In the genomic region with DNA sequence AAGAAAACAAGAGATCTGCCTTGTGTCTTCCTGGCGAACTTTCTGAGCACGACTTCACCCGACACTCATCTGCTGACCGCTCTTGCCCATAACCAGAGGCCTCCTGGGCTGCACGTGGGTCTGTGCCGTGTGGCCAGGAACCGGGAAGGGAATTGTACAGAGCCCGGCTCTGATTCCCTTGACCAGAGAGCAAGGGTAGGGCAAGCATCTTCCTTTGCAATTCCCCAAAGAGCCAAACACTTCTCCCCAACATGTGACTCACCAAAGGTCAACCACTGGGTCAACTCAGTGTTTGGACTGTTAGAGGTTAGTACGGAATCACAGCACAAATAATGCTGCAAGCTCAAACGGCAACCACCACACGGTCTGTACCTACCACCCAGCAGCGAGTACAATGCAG, we compare ENCODE assay signal across 13 cellular contexts. TPM values are rescaled to one million over a fixed set of nuclear protein-coding genes. Genes with fewer than 3 reads are reported as not detected.
A peak's percentile ranks its signal among the peaks of the same experiment; 100 is the strongest.
DNase-seq lines count a peak whose midpoint lies in the region; ATAC-seq and TF ChIP-seq lines count a peak whose summit lies in the region.
"Had no signal": no experiment of that assay in that cellular context is flagged by ENCODE, and none has a peak within 500 bp of the region (broad histone marks: within the 10 kb centered on the region; RNA-seq: fewer than 3 reads in every experiment).

No MANE protein-coding gene starts in this region.

- peak overlapping the region; percentile 72 to 86 (median 77) for H3K4me3 Mint-ChIP-seq in immature natural killer cell

- H3K27me3 ChIP-seq in adipocyte (replicated peaks; ENCODE audit: control insufficient read depth, insufficient read depth, low read length) (no peaks in the 10 kb centered on the region), skeletal muscle tissue (ENCODE audit: control insufficient read depth in 3 of 3, insufficient read depth in 3 of 3, low read length in 3 of 3) (no peaks in the 10 kb centered on the region)

- DNase-seq in HFF-Myc (ENCODE audit: extremely low read depth, low read depth) (peak; percentile 21), adipocyte (ENCODE audit: low read depth) (no peak), immature natural killer cell (no peak), NCI-H1105 treated with DMSO at 0.1 percent for 48 hours (lab: John Stamatoyannopoulos, UW) (no peak), NCI-H2081 treated with DMSO at 0.1 percent for 48 hours (lab: John Stamatoyannopoulos, UW) (no peak), NCI-H82 (lab: John Stamatoyannopoulos, UW) (no peak)
- DNase-seq: GF-D8; left colon; NCI-H1436; SHP77; stimulated activated CD4-positive, alpha-beta T cell treated with anti-CD3 and anti-CD28 coated beads, Interleukin-4, amount 100 ng/mL, for 1 hour had no signal

- TF ChIP-seq CTCF in HFF-Myc (IDR thresholded peaks at IDR 0.05; ENCODE audit: low read depth, low read length, missing control alignments), result no peak

- H3K27me3 Mint-ChIP-seq in immature natural killer cell (ENCODE audit: low read depth in 3 of 3), result peaks cover 14 to 28% (median 25%) of the 10 kb centered on the region in 3 donors

- no peak for ATAC-seq in GM18519 (IDR thresholded peaks at IDR 0.05; ENCODE audit: low FRiP score, unreplicated experiment)
- ATAC-seq: left colon had no signal

- H3K27ac Mint-ChIP-seq in immature natural killer cell, result peak overlapping the region in 1 of 6 donors; percentile 93

- H3K36me3 ChIP-seq in adipocyte (ENCODE audit: control insufficient read depth, insufficient read depth, low read length, severe bottlenecking), result peaks cover 54% of the 10 kb centered on the region
- peaks cover 28 to 47% (median 41%) of the 10 kb centered on the region in 3 donors for H3K36me3 ChIP-seq in skeletal muscle tissue (ENCODE audit: control insufficient read depth in 3 of 3, insufficient read depth in 3 of 3, low read length in 3 of 3)

- H3K9me3 ChIP-seq in adipocyte (ENCODE audit: control insufficient read depth, low read length) (no peaks in the 10 kb centered on the region), skeletal muscle tissue (ENCODE audit: control insufficient read depth in 3 of 3, low read length in 3 of 3) (no peaks in the 10 kb centered on the region)

- H3K4me1 ChIP-seq in adipocyte (ENCODE audit: control insufficient read depth, insufficient read depth, low read length) (peaks cover 29% of the 10 kb centered on the region), skeletal muscle tissue (ENCODE audit: control insufficient read depth in 3 of 3, insufficient read depth in 3 of 3, low read length in 3 of 3) (peaks cover 27 to 64% (median 43%) of the 10 kb centered on the region in 3 donors)

- peaks cover 7 to 24% (median 16%) of the 10 kb centered on the region in 3 donors for H3K36me3 Mint-ChIP-seq in immature natural killer cell

- peaks cover 12 to 13% of the 10 kb centered on the region in 2 donors for H3K4me1 Mint-ChIP-seq in immature natural killer cell

- H3K27ac ChIP-seq in skeletal muscle tissue (ENCODE audit: low read depth, low read length), result peak overlapping the region; percentile 59

- H3K4me3 ChIP-seq in HFF-Myc (replicated peaks; ENCODE audit: low read depth, low read length) (no peak overlapping the region), adipocyte (ENCODE audit: low read length) (no peak overlapping the region), skeletal muscle tissue (ENCODE audit: low read length in 3 of 3) (no peak overlapping the region)

- no peaks in the 10 kb centered on the region for H3K9me3 Mint-ChIP-seq in immature natural killer cell

- H3K9ac ChIP-seq in adipocyte (ENCODE audit: low read length) (peak overlapping the region; percentile 62), skeletal muscle tissue (ENCODE audit: low read depth in 1 of 3, low read length in 3 of 3) (no peak overlapping the region)

RNA-seq across cellular contexts. Expression of a gene that starts 48.9 kb away (rescaled TPM):
- 100 to 1,000 TPM in 1 of 3 donors, 10 to 100 TPM in 2; 55.0 to 102 (median 91.0) TPM for polyA plus RNA-seq in immature natural killer cell
- total RNA-seq in skeletal muscle tissue, result 14.1 TPM
